Comparison of ENCODE assay signal across 8 cellular contexts in the genomic region with DNA sequence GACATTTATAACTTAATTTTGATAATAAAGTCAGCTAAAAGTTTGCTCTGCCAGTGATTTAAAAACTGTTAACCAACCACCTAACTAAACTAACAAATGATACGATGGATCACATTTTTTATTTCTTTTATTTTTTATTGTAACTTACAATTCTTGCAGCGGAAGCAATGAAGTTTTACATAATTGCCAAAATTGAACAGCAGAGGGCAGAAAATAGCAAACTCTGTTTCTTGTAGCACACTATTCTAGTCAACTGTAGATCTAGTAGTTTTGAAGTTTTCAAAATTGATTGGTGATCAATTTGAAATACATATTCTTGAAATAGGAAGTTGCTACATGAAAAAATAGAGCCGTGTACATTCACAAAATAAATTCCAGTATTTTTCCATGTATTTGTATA. TPM values are rescaled to one million over a fixed set of nuclear protein-coding genes. Genes with fewer than 3 reads are reported as not detected.
A peak's percentile ranks its signal among the peaks of the same experiment; 100 is the strongest.
DNase-seq lines count a peak whose midpoint lies in the region; ATAC-seq and TF ChIP-seq lines count a peak whose summit lies in the region.

No MANE protein-coding gene starts in this region.

- DNase-seq in COR-L47 (lab: John Stamatoyannopoulos, UW) (peak; percentile 32), HuH-7 (ENCODE audit: low spot score) (peak; percentile 36), astrocyte of the cerebellum (ENCODE audit: low read depth) (peak; percentile 19), lower lobe of right lung (no peak)

- H3K36me3 ChIP-seq in lower lobe of right lung, result no peaks in the 10 kb centered on the region

- in situ Hi-C loops in astrocyte of the cerebellum (cut with HindIII; ENCODE audit: low sequenced_read_pairs), result no loop called here

- TF ChIP-seq CTCF in astrocyte of the cerebellum (IDR thresholded peaks at IDR 0.05; ENCODE audit: low read depth, low read length, missing control alignments) (peak; percentile 51), lower lobe of right lung (IDR thresholded peaks at IDR 0.05) (peak; percentile 40)

- no peak overlapping the region for H3K27ac ChIP-seq in lower lobe of right lung

- H3K4me3 ChIP-seq in astrocyte of the cerebellum (ENCODE audit: low read depth, low read length) (no peak overlapping the region), lower lobe of right lung (no peak overlapping the region)

- H3K27me3 ChIP-seq in lower lobe of right lung (ENCODE audit: low read depth), result peaks cover 31% of the 10 kb centered on the region

- H3K4me1 ChIP-seq in lower lobe of right lung, result no peaks in the 10 kb centered on the region

- intact Hi-C loops in lower lobe of right lung (cut with DNase I), result no loop called here

- H3K9me3 ChIP-seq in lower lobe of right lung, result no peaks in the 10 kb centered on the region

- ATAC-seq in lower lobe of right lung, result no peak
- no peak for ATAC-seq in HG03135 (IDR thresholded peaks at IDR 0.05; ENCODE audit: unreplicated experiment)
- no peak for ATAC-seq in HG03045 (IDR thresholded peaks at IDR 0.05; ENCODE audit: unreplicated experiment)
- ATAC-seq in HG02870 (IDR thresholded peaks at IDR 0.05; ENCODE audit: unreplicated experiment), result no peak
- no peak for ATAC-seq in HG02884 (IDR thresholded peaks at IDR 0.05; ENCODE audit: unreplicated experiment)

RNA-seq across cellular contexts. Expression of a gene that starts 2.8 kb away (rescaled TPM):
- total RNA-seq in lower lobe of right lung, result not detected
